Comparison of ENCODE assay signal across 6 cellular contexts in the genomic region with DNA sequence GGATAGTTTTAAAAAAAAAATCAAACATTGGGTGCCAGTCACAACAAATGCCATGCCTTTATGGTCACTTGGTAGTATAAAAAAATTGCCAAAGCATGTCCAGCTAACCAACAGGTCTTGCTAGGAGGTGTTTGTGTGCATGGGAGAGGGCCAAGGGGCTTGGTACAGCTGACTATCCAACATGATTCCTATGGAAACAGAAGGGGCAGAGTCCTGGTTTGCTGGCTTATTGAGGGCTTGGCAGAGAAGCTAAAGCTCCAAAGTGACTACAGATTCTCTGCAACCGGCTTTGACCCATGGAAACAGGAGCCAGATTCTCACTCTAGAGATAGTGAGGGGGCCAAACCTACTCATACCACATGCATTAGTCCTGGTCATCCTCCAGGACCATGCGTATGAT. TPM values are rescaled to one million over a fixed set of nuclear protein-coding genes. Genes with fewer than 3 reads are reported as not detected.
"Had no signal": no experiment of that assay in that cellular context is flagged by ENCODE, and none has a peak within 500 bp of the region (broad histone marks: within the 10 kb centered on the region; RNA-seq: fewer than 3 reads in every experiment).

No MANE protein-coding gene starts in this region.

RNA-seq across cellular contexts. Expression of a gene that starts 42.6 kb away (rescaled TPM):
- total RNA-seq: esophagus mucosa, heart right ventricle, left cardiac atrium, lower leg skin, lung microvascular endothelial cell, omental fat pad had no signal
